1 cellular context compared by ENCODE assay signal in the genomic region with DNA sequence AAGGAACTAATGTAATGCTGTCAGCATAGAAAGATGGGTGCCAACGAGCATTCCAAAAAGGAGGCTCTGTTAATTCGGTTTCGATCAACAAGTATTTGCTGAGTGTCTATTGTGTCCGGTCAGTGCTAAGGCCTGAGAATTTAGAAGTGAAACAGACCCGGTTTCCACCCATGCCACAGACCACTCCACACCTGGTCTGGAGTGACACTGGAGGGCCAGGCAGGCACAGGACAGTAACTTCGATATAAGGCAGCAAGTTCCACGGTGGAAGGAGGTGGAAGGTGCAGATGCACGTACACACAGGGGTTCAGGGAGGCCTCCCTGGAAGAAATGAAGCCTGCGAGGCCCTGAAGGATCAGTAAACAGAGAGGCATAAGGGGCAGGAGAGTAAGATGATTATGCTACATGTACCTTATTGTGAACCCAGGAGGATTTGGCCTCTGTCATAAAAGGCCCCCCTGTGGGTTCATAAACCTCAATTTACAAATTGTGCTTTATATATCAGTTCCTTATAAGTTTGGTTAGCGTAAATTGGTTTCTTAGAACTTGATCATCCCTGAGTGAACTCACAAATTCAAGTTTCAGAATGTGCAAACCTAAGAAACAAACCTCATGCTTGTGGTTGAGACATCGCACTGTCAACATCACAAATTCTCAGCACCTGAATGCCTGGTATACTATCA.
TF ChIP-seq lines count a peak whose summit lies in the region.

No MANE protein-coding gene starts in this region.

TF ChIP-seq in GM12878, 131 proteins besides CTCF, POLR2A, EP300 and RAD21 (continues in another document):
- TF ChIP-seq PAX8 (IDR thresholded peaks at IDR 0.05) (no peak), BCL11A (IDR thresholded peaks at IDR 0.05; ENCODE audit: low read depth, low read length) (peak; percentile 65), RCOR1 (conservative IDR thresholded peaks at IDR 0.05; ENCODE audit: low read depth, low read length) (no peak), RUNX3 (IDR thresholded peaks at IDR 0.05; ENCODE audit: low read length) (peak; percentile 97), CREM (IDR thresholded peaks at IDR 0.05; ENCODE audit: low read depth) (peak; percentile 47; the same call in 1 of the 2 replicates), STAT1 (conservative IDR thresholded peaks at IDR 0.05) (no peak), SREBF1 (IDR thresholded peaks at IDR 0.05; ENCODE audit: low read length) (no peak), YY1 (IDR thresholded peaks at IDR 0.05; ENCODE audit: low read depth, low read length) (no peak), ZZZ3 (IDR thresholded peaks at IDR 0.05; ENCODE audit: control insufficient read depth, insufficient read length, low read depth) (no peak), BHLHE40 (IDR thresholded peaks at IDR 0.05; ENCODE audit: borderline replicate concordance in 1 of 2, low read depth in 2 of 2, low read length in 1 of 2) (peak; percentile 68 to 73; a peak in 2 of 4 replicates), IKZF1 (conservative IDR thresholded peaks at IDR 0.05) (peak; percentile 62), ZNF24 (IDR thresholded peaks at IDR 0.05) (peak; percentile 75; the same call in 1 of the 2 replicates), MYC (IDR thresholded peaks at IDR 0.05; ENCODE audit: insufficient read depth, insufficient read length, insufficient replicate concordance, low read length, severe bottlenecking) (no peak), IRF4 (IDR thresholded peaks at IDR 0.05; ENCODE audit: low read depth, low read length) (no peak), MEF2B (IDR thresholded peaks at IDR 0.05; ENCODE audit: partially characterized antibody, poor library complexity, severe bottlenecking) (peak; percentile 70), EGR1 (IDR thresholded peaks at IDR 0.05; ENCODE audit: borderline replicate concordance in 1 of 2, low read depth in 2 of 2, low read length in 2 of 2) (no peak), RBBP5 (conservative IDR thresholded peaks at IDR 0.05) (no peak), TCF3 (IDR thresholded peaks at IDR 0.05; ENCODE audit: borderline replicate concordance, insufficient read depth, low read depth, low read length) (0 out of 2 replicates have a peak, but pooled peaks have one; percentile 2), NR2C2 (IDR thresholded peaks at IDR 0.05; ENCODE audit: borderline replicate concordance, control insufficient read depth, insufficient read length, low read depth) (no peak), ZNF217 (IDR thresholded peaks at IDR 0.05) (no peak), EED (IDR thresholded peaks at IDR 0.05; ENCODE audit: low read depth) (no peak), NRF1 (conservative IDR thresholded peaks at IDR 0.05; ENCODE audit: low read depth, low read length) (no peak), FOS (IDR thresholded peaks at IDR 0.05; ENCODE audit: borderline replicate concordance, extremely low read depth, insufficient read length) (no peak)
- TF ChIP-seq, protein P1, sequence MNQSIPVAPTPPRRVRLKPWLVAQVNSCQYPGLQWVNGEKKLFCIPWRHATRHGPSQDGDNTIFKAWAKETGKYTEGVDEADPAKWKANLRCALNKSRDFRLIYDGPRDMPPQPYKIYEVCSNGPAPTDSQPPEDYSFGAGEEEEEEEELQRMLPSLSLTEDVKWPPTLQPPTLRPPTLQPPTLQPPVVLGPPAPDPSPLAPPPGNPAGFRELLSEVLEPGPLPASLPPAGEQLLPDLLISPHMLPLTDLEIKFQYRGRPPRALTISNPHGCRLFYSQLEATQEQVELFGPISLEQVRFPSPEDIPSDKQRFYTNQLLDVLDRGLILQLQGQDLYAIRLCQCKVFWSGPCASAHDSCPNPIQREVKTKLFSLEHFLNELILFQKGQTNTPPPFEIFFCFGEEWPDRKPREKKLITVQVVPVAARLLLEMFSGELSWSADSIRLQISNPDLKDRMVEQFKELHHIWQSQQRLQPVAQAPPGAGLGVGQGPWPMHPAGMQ (IDR thresholded peaks at IDR 0.05; ENCODE audit: borderline replicate concordance), result no peak
- TF ChIP-seq, protein P2, sequence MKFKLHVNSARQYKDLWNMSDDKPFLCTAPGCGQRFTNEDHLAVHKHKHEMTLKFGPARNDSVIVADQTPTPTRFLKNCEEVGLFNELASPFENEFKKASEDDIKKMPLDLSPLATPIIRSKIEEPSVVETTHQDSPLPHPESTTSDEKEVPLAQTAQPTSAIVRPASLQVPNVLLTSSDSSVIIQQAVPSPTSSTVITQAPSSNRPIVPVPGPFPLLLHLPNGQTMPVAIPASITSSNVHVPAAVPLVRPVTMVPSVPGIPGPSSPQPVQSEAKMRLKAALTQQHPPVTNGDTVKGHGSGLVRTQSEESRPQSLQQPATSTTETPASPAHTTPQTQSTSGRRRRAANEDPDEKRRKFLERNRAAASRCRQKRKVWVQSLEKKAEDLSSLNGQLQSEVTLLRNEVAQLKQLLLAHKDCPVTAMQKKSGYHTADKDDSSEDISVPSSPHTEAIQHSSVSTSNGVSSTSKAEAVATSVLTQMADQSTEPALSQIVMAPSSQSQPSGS (IDR thresholded peaks at IDR 0.05; ENCODE audit: low read length), result peak; percentile 64
- TF ChIP-seq, protein P3, sequence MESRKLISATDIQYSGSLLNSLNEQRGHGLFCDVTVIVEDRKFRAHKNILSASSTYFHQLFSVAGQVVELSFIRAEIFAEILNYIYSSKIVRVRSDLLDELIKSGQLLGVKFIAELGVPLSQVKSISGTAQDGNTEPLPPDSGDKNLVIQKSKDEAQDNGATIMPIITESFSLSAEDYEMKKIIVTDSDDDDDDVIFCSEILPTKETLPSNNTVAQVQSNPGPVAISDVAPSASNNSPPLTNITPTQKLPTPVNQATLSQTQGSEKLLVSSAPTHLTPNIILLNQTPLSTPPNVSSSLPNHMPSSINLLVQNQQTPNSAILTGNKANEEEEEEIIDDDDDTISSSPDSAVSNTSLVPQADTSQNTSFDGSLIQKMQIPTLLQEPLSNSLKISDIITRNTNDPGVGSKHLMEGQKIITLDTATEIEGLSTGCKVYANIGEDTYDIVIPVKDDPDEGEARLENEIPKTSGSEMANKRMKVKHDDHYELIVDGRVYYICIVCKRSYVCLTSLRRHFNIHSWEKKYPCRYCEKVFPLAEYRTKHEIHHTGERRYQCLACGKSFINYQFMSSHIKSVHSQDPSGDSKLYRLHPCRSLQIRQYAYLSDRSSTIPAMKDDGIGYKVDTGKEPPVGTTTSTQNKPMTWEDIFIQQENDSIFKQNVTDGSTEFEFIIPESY (IDR thresholded peaks at IDR 0.05), result no peak
- TF ChIP-seq, protein P4, sequence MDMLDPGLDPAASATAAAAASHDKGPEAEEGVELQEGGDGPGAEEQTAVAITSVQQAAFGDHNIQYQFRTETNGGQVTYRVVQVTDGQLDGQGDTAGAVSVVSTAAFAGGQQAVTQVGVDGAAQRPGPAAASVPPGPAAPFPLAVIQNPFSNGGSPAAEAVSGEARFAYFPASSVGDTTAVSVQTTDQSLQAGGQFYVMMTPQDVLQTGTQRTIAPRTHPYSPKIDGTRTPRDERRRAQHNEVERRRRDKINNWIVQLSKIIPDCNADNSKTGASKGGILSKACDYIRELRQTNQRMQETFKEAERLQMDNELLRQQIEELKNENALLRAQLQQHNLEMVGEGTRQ (IDR thresholded peaks at IDR 0.05; ENCODE audit: borderline replicate concordance, low read depth, low read length), result no peak
- TF ChIP-seq, protein P5, sequence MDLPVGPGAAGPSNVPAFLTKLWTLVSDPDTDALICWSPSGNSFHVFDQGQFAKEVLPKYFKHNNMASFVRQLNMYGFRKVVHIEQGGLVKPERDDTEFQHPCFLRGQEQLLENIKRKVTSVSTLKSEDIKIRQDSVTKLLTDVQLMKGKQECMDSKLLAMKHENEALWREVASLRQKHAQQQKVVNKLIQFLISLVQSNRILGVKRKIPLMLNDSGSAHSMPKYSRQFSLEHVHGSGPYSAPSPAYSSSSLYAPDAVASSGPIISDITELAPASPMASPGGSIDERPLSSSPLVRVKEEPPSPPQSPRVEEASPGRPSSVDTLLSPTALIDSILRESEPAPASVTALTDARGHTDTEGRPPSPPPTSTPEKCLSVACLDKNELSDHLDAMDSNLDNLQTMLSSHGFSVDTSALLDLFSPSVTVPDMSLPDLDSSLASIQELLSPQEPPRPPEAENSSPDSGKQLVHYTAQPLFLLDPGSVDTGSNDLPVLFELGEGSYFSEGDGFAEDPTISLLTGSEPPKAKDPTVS (IDR thresholded peaks at IDR 0.05; ENCODE audit: low read depth, low read length), result no peak
- TF ChIP-seq, protein P6, sequence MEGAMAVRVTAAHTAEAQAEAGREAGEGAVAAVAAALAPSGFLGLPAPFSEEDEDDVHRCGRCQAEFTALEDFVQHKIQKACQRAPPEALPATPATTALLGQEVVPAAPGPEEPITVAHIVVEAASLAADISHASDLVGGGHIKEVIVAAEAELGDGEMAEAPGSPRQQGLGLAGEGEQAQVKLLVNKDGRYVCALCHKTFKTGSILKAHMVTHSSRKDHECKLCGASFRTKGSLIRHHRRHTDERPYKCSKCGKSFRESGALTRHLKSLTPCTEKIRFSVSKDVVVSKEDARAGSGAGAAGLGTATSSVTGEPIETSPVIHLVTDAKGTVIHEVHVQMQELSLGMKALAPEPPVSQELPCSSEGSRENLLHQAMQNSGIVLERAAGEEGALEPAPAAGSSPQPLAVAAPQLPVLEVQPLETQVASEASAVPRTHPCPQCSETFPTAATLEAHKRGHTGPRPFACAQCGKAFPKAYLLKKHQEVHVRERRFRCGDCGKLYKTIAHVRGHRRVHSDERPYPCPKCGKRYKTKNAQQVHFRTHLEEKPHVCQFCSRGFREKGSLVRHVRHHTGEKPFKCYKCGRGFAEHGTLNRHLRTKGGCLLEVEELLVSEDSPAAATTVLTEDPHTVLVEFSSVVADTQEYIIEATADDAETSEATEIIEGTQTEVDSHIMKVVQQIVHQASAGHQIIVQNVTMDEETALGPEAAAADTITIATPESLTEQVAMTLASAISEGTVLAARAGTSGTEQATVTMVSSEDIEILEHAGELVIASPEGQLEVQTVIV (IDR thresholded peaks at IDR 0.05; ENCODE audit: borderline replicate concordance, partially characterized antibody), result no peak
- TF ChIP-seq, protein P7, sequence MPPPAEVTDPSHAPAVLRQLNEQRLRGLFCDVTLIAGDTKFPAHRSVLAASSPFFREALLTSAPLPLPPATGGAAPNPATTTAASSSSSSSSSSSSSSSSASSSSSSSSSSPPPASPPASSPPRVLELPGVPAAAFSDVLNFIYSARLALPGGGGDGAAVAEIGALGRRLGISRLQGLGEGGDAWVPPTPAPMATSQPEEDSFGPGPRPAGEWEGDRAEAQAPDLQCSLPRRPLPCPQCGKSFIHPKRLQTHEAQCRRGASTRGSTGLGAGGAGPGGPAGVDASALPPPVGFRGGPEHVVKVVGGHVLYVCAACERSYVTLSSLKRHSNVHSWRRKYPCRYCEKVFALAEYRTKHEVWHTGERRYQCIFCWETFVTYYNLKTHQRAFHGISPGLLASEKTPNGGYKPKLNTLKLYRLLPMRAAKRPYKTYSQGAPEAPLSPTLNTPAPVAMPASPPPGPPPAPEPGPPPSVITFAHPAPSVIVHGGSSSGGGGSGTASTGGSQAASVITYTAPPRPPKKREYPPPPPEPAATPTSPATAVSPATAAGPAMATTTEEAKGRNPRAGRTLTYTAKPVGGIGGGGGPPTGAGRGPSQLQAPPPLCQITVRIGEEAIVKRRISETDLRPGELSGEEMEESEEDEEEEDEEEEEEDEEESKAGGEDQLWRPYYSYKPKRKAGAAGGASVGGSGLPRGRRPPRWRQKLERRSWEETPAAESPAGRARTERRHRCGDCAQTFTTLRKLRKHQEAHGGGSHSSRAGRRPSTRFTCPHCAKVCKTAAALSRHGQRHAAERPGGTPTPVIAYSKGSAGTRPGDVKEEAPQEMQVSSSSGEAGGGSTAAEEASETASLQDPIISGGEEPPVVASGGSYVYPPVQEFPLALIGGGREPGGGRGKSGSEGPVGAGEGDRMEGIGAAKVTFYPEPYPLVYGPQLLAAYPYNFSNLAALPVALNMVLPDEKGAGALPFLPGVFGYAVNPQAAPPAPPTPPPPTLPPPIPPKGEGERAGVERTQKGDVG (CRISPR knock-in tag; IDR thresholded peaks at IDR 0.05), result no peak
- TF ChIP-seq, protein P8, sequence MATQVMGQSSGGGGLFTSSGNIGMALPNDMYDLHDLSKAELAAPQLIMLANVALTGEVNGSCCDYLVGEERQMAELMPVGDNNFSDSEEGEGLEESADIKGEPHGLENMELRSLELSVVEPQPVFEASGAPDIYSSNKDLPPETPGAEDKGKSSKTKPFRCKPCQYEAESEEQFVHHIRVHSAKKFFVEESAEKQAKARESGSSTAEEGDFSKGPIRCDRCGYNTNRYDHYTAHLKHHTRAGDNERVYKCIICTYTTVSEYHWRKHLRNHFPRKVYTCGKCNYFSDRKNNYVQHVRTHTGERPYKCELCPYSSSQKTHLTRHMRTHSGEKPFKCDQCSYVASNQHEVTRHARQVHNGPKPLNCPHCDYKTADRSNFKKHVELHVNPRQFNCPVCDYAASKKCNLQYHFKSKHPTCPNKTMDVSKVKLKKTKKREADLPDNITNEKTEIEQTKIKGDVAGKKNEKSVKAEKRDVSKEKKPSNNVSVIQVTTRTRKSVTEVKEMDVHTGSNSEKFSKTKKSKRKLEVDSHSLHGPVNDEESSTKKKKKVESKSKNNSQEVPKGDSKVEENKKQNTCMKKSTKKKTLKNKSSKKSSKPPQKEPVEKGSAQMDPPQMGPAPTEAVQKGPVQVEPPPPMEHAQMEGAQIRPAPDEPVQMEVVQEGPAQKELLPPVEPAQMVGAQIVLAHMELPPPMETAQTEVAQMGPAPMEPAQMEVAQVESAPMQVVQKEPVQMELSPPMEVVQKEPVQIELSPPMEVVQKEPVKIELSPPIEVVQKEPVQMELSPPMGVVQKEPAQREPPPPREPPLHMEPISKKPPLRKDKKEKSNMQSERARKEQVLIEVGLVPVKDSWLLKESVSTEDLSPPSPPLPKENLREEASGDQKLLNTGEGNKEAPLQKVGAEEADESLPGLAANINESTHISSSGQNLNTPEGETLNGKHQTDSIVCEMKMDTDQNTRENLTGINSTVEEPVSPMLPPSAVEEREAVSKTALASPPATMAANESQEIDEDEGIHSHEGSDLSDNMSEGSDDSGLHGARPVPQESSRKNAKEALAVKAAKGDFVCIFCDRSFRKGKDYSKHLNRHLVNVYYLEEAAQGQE (IDR thresholded peaks at IDR 0.05; ENCODE audit: low read depth, low read length), result no peak
- TF ChIP-seq, protein P9, sequence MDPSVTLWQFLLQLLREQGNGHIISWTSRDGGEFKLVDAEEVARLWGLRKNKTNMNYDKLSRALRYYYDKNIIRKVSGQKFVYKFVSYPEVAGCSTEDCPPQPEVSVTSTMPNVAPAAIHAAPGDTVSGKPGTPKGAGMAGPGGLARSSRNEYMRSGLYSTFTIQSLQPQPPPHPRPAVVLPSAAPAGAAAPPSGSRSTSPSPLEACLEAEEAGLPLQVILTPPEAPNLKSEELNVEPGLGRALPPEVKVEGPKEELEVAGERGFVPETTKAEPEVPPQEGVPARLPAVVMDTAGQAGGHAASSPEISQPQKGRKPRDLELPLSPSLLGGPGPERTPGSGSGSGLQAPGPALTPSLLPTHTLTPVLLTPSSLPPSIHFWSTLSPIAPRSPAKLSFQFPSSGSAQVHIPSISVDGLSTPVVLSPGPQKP (IDR thresholded peaks at IDR 0.05; ENCODE audit: low read depth, low read length), result no peak
- TF ChIP-seq, protein P10, sequence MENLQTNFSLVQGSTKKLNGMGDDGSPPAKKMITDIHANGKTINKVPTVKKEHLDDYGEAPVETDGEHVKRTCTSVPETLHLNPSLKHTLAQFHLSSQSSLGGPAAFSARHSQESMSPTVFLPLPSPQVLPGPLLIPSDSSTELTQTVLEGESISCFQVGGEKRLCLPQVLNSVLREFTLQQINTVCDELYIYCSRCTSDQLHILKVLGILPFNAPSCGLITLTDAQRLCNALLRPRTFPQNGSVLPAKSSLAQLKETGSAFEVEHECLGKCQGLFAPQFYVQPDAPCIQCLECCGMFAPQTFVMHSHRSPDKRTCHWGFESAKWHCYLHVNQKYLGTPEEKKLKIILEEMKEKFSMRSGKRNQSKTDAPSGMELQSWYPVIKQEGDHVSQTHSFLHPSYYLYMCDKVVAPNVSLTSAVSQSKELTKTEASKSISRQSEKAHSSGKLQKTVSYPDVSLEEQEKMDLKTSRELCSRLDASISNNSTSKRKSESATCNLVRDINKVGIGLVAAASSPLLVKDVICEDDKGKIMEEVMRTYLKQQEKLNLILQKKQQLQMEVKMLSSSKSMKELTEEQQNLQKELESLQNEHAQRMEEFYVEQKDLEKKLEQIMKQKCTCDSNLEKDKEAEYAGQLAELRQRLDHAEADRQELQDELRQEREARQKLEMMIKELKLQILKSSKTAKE (IDR thresholded peaks at IDR 0.05; ENCODE audit: low read depth, poor library complexity, severe bottlenecking), result peak; percentile 82
